ENCODE assay signal across 8 cellular contexts in the genomic region with DNA sequence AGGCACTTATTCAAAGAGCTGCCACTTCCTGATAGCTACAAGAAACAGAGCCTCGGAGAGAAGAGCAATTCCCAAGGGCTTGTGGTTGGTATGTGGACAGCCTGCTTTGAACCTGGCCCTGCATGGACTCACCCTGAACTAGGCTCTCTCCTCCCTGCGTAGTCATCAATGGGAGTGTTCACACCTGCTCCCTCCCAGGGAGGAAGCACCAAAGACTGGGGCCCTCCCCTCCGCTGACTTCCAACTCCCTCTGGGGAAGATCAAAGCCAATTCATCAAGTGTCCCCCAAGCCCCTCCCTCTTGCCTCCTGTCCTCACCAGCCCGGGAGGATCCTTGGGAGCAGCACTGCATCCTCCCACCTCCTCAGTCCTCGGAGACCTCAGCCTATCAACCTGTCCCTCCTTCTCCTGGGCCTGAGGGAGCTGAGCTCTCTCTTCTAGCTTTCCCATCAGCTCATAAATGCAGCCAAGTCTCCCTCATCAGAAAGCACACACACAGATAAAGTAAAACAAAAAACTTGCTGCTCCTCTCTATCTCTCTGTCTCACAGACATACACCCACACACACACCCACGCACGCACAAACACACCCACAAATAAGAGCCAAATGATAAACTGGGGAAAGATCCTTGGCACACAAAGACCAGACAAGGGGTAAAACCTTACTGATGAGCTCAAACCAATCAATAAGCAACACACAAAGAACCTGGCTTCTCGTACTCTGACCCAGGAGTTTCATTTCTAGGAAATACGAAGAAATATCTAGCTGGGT. TPM values are rescaled to one million over a fixed set of nuclear protein-coding genes. Genes with fewer than 3 reads are reported as not detected.
A peak's percentile ranks its signal among the peaks of the same experiment; 100 is the strongest.
DNase-seq lines count a peak whose midpoint lies in the region; ATAC-seq, FAIRE-seq and TF ChIP-seq lines count a peak whose summit lies in the region.

No MANE protein-coding gene starts in this region.

- H4K5ac ChIP-seq in IMR-90 (ENCODE audit: low read depth, low read length) (no peak overlapping the region), H1 (ENCODE audit: insufficient read length, low read depth, low read length) (no peak overlapping the region)

- 0 out of 2 replicates have a peak overlapping the region, but pooled peaks have one; percentile 20 for H2AK5ac ChIP-seq in IMR-90 (ENCODE audit: low read depth, low read length)
- H2AK5ac ChIP-seq in H1 (ENCODE audit: low read depth, low read length), result no peak overlapping the region

- TF ChIP-seq POLR2A in IMR-90 (IDR thresholded peaks at IDR 0.05; ENCODE audit: low read depth, low read length) (no peak), H1 (IDR thresholded peaks at IDR 0.05; ENCODE audit: control extremely low read depth in 1 of 2, low read depth in 2 of 2, low read length in 2 of 2) (no peak)

- H3K18ac ChIP-seq in IMR-90 (ENCODE audit: low read depth, low read length), result no peak overlapping the region
- H3K18ac ChIP-seq in H1 (ENCODE audit: extremely low read depth, low read length), result peak overlapping the region; percentile 68

- peak; percentile 82 for FAIRE-seq in H1 (lab: Jason Lieb, UNC)
- no peak for FAIRE-seq in HTR-8/SVneo (lab: Jason Lieb, UNC)

- H2BK120ac ChIP-seq in IMR-90 (ENCODE audit: low read depth, low read length) (no peak overlapping the region), H1 (replicated peaks; ENCODE audit: low read depth, low read length) (no peak overlapping the region)

- H2AFZ ChIP-seq in IMR-90 (replicated peaks; ENCODE audit: low read length, poor library complexity), result no peak overlapping the region
- no peak overlapping the region for H2AFZ ChIP-seq in H1 (ENCODE audit: low read length)

- peaks cover 16% of the 10 kb centered on the region for H3K23me2 ChIP-seq in H1 (ENCODE audit: low read depth, low read length)

- no peak for DNase-seq in IMR-90
- peak in 1 of 2 experiments; percentile 36 for DNase-seq in H1 (ENCODE audit: low read depth in 1 of 2, low spot score in 2 of 2)
- DNase-seq in HTR-8/SVneo (ENCODE audit: insufficient read length, low spot score), result no peak
- no peak for DNase-seq in NCI-H345 (lab: John Stamatoyannopoulos, UW)
- DNase-seq in activated naive CD4-positive, alpha-beta T cell treated with anti-CD3 and anti-CD28 coated beads, Interleukin-2, amount 50 U/mL, for 16 hours, result no peak

- no peak overlapping the region for H3K23ac ChIP-seq in IMR-90 (ENCODE audit: low read depth, low read length)
- no peak overlapping the region for H3K23ac ChIP-seq in H1 (ENCODE audit: insufficient read length)

- no peak overlapping the region for H4K91ac ChIP-seq in IMR-90 (ENCODE audit: insufficient read depth, low read depth, low read length)
- H4K91ac ChIP-seq in H1 (replicated peaks; ENCODE audit: insufficient read length, low read length), result no peak overlapping the region

- H2AK9ac ChIP-seq in IMR-90 (replicated peaks; ENCODE audit: low read depth, low read length, poor library complexity), result peak overlapping the region; percentile 23

- intact Hi-C loops in IMR-90 (cut with micrococcal nuclease), result no loop called here

- H4K20me1 ChIP-seq in IMR-90 (ENCODE audit: insufficient read depth, low read length) (peaks cover 44% of the 10 kb centered on the region), H1 (replicated peaks in 1 of 2; ENCODE audit: control insufficient read depth in 1 of 2, insufficient read depth in 2 of 2, low read length in 2 of 2) (peaks cover 0 to 2% of the 10 kb centered on the region in 2 experiments)

- 53% methylated on average over 5 of the region's 9 CpGs; no CpG with 5 or more reads in 1 of the 2 experiments for WGBS in IMR-90 (ENCODE audit: extremely low coverage in 2 of 2, insufficient read length in 1 of 2), 2 experiments
- 65% methylated on average over 9 of the region's 9 CpGs; no CpG with 5 or more reads in 1 of the 2 experiments for WGBS in H1 (ENCODE audit: extremely low coverage in 1 of 2, insufficient coverage in 1 of 2, insufficient read length in 1 of 2, insufficient replicate concordance in 2 of 2, low coverage in 1 of 2, low lambda C conversion rate in 2 of 2, missing lambda C conversion rate in 1 of 2), 2 experiments

- peak overlapping the region; percentile 97; the same call in 1 of the 2 replicates for H2BK12ac ChIP-seq in H1 (ENCODE audit: low read depth, low read length)

- H3K56ac ChIP-seq in IMR-90 (ENCODE audit: extremely low read depth, insufficient read depth, low read length), result no peak overlapping the region; the same call in 1 of the 2 replicates
- H3K56ac ChIP-seq in H1 (replicated peaks; ENCODE audit: insufficient read length, low read depth, low read length), result no peak overlapping the region

- H3K4me2 ChIP-seq in IMR-90 (ENCODE audit: low read depth, low read length), result no peak overlapping the region
- peak overlapping the region; percentile 21 to 32; a peak in 2 of 4 replicates for H3K4me2 ChIP-seq in H1 (ENCODE audit: insufficient read depth in 1 of 2, low read depth in 2 of 2, low read length in 2 of 2)

- TF ChIP-seq EP300 in H1 (IDR thresholded peaks at IDR 0.05; ENCODE audit: borderline replicate concordance in 1 of 2, low read depth in 2 of 2, low read length in 2 of 2), result no peak

- no peak overlapping the region for H2BK20ac ChIP-seq in IMR-90 (ENCODE audit: low read depth, low read length)
- peak overlapping the region; percentile 13; the same call in 1 of the 2 replicates for H2BK20ac ChIP-seq in H1 (ENCODE audit: low read length)

- H3K79me2 ChIP-seq in H1 (ENCODE audit: control insufficient read depth in 1 of 2, insufficient read depth in 2 of 2, low read length in 2 of 2), result no peaks in the 10 kb centered on the region; a peak in 1 of 4 replicates

- ATAC-seq in GM18907 (IDR thresholded peaks at IDR 0.05; ENCODE audit: unreplicated experiment) (peak; percentile 21), IMR-90 (ENCODE audit: low read depth) (no peak), HG03520 (IDR thresholded peaks at IDR 0.05; ENCODE audit: unreplicated experiment) (no peak)

- TF ChIP-seq CTCF in IMR-90 (conservative IDR thresholded peaks at IDR 0.05; ENCODE audit: low read depth, low read length) (no peak), H1 (IDR thresholded peaks at IDR 0.05; ENCODE audit: control extremely low read depth in 1 of 3, insufficient read depth in 1 of 3, low read depth in 1 of 3, low read length in 3 of 3) (no peak)

- POLR2A ChIA-PET in IMR-90 (lab: Charles Lee; ENCODE audit: unreplicated experiment) (no interaction called here), H1 (lab: Charles Lee; ENCODE audit: partially characterized antibody) (interaction anchor here (1.0 to 1.9 kb wide), 2 partner anchors 9 to 102 kb away, joined by 3 to 7 read pairs; partner anchors contain the start of gene POLDIP3)

- no peak overlapping the region for H3K9ac ChIP-seq in IMR-90 (ENCODE audit: low read depth, low read length)
- no peak overlapping the region for H3K9ac ChIP-seq in H1 (replicated peaks in 1 of 4; ENCODE audit: extremely low read depth in 1 of 4, low read depth in 3 of 4, low read length in 3 of 4)
- no peak overlapping the region for H3K9ac ChIP-seq in rectal smooth muscle tissue (ENCODE audit: low read length)

- H3K9me1 ChIP-seq in IMR-90 (ENCODE audit: insufficient read depth, low read length), result peaks cover 17% of the 10 kb centered on the region; the same call in 1 of the 2 replicates

- no peak overlapping the region for H2BK15ac ChIP-seq in IMR-90 (ENCODE audit: low read depth, low read length)
- H2BK15ac ChIP-seq in H1 (ENCODE audit: low read length), result 0 out of 2 replicates have a peak overlapping the region, but pooled peaks have one; percentile 90

- no peaks in the 10 kb centered on the region for H3K27me3 ChIP-seq in IMR-90 (ENCODE audit: control insufficient read depth, insufficient read depth, low read length)
- peaks cover 2 to 31% (median 26%) of the 10 kb centered on the region in 4 experiments for H3K27me3 ChIP-seq in H1 (replicated peaks in 1 of 4; ENCODE audit: control insufficient read depth in 3 of 4, extremely low read depth in 1 of 4, insufficient read depth in 3 of 4, low read length in 3 of 4)
- H3K27me3 ChIP-seq in rectal smooth muscle tissue (ENCODE audit: control insufficient read depth, insufficient read depth, low read length), result peaks cover 8% of the 10 kb centered on the region

- no peak overlapping the region for H3K14ac ChIP-seq in IMR-90 (replicated peaks; ENCODE audit: low read depth, low read length)
- H3K14ac ChIP-seq in H1 (ENCODE audit: insufficient read length), result no peak overlapping the region

- no peak for TF ChIP-seq RAD21 in IMR-90 (IDR thresholded peaks at IDR 0.05; ENCODE audit: low read length)
- TF ChIP-seq RAD21 in H1 (IDR thresholded peaks at IDR 0.05 in 1 of 2, conservative IDR thresholded peaks at IDR 0.05 in 1 of 2; ENCODE audit: low read depth in 2 of 2, low read length in 2 of 2), result no peak

- H3K79me1 ChIP-seq in IMR-90 (ENCODE audit: low read depth in 1 of 2, low read length in 2 of 2) (peaks cover 11 to 69% of the 10 kb centered on the region in 2 experiments; a peak in 3 of 4 replicates), H1 (ENCODE audit: low read depth, low read length) (no peaks in the 10 kb centered on the region; the same call in 1 of the 2 replicates)

- CTCF ChIA-PET in IMR-90 (lab: Yijun Ruan, JAX) (no interaction called here), H1 (lab: Charles Lee; ENCODE audit: partially characterized antibody) (interaction anchor here (0.6 to 1.9 kb wide), 9 partner anchors 9 to 155 kb away, joined by 3 to 7 read pairs (median 3); no protein-coding TSS in a partner anchor)

- no peak overlapping the region for H3K4ac ChIP-seq in IMR-90 (ENCODE audit: low read depth, low read length)
- peak overlapping the region; percentile 48 for H3K4ac ChIP-seq in H1 (replicated peaks; ENCODE audit: insufficient read length, low read depth, low read length)

- no peak overlapping the region for H3K27ac ChIP-seq in IMR-90 (ENCODE audit: insufficient read depth, low read length)
- no peak overlapping the region for H3K27ac ChIP-seq in H1 (ENCODE audit: low read depth, low read length)
- H3K27ac ChIP-seq in rectal smooth muscle tissue (ENCODE audit: low read depth, low read length), result peak overlapping the region; percentile 70

- H2BK5ac ChIP-seq in IMR-90 (ENCODE audit: low read depth, low read length, poor library complexity, severe bottlenecking), result no peak overlapping the region
- peak overlapping the region; percentile 27; the same call in 1 of the 2 replicates for H2BK5ac ChIP-seq in H1 (ENCODE audit: low read depth, low read length)

- no peaks in the 10 kb centered on the region for H3K9me3 ChIP-seq in IMR-90 (ENCODE audit: control insufficient read depth, insufficient read depth, low read length)
- no peaks in the 10 kb centered on the region for H3K9me3 ChIP-seq in H1 (ENCODE audit: insufficient read depth in 2 of 2, low read depth in 1 of 2, low read length in 1 of 2)

- H3K36me3 ChIP-seq in IMR-90 (ENCODE audit: control insufficient read depth, insufficient read depth, low read length), result peaks cover 2% of the 10 kb centered on the region; the same call in 1 of the 2 replicates
- H3K36me3 ChIP-seq in H1 (ENCODE audit: control insufficient read depth in 2 of 4, insufficient read depth in 4 of 4, low read length in 3 of 4), result no peaks in the 10 kb centered on the region
- no peaks in the 10 kb centered on the region for H3K36me3 ChIP-seq in rectal smooth muscle tissue (ENCODE audit: control insufficient read depth, insufficient read depth, low read length)

- no peak overlapping the region for H4K8ac ChIP-seq in IMR-90 (ENCODE audit: low read depth in 2 of 2, low read length in 2 of 2)
- no peak overlapping the region for H4K8ac ChIP-seq in H1 (ENCODE audit: extremely low read depth, insufficient read depth, low read length)

- in situ Hi-C loops in IMR-90 (cut with MboI; ENCODE audit: low sequenced_read_pairs), result no loop called here

- H3K4me3 ChIP-seq in IMR-90 (ENCODE audit: insufficient read depth, low read depth, low read length), result no peak overlapping the region
- H3K4me3 ChIP-seq in H1 (ENCODE audit: extremely low read depth in 1 of 4, insufficient read depth in 2 of 4, low read depth in 3 of 4, low read length in 4 of 4), result no peak overlapping the region
- H3K4me3 ChIP-seq in rectal smooth muscle tissue (ENCODE audit: low read length), result peak overlapping the region; percentile 38

- BruUV-seq in IMR-90 (replicated peaks; lab: Mats Ljungman, UMichigan), result no TSS peak

- H3K4me1 ChIP-seq in IMR-90 (ENCODE audit: control insufficient read depth, insufficient read depth, low read length), result peaks cover 13% of the 10 kb centered on the region
- H3K4me1 ChIP-seq in H1 (replicated peaks in 1 of 4; ENCODE audit: control insufficient read depth in 3 of 4, insufficient read depth in 4 of 4, low read length in 3 of 4), result peaks cover 7 to 17% (median 12%) of the 10 kb centered on the region in 4 experiments
- H3K4me1 ChIP-seq in rectal smooth muscle tissue (ENCODE audit: control insufficient read depth, insufficient read depth, low read length), result peaks cover 22% of the 10 kb centered on the region

- dilution Hi-C loops in IMR-90 (cut with HindIII; ENCODE audit: low sequenced_read_pairs, unreplicated experiment), result no loop called here

RNA-seq across cellular contexts. Expression of gene A4GALT, which starts 3.3 kb away (rescaled TPM):
- total RNA-seq in IMR-90 (2012; rRNA removed), result 1.6 and 1.9 TPM in 2 replicates
- polyA plus RNA-seq in IMR-90 (2012; rRNA removed) (6.1 and 6.3 TPM in 2 replicates), H1 (2011; rRNA removed) (7.2 and 13.1 TPM in 2 replicates)
- polyA plus RNA-seq in IMR-90 (2012; cell fraction: cytosol; rRNA removed), result 3.4 and 8.7 TPM in 2 replicates
- polyA plus RNA-seq in IMR-90 (2012; cell fraction: nucleus; rRNA removed; ENCODE audit: low replicate concordance), result 3.6 and 6.1 TPM in 2 replicates
- total RNA-seq in H1 (2021; fragmentation: NEBNext Ultra II Directional; extraction: Animal tissue kit (Norgen Biotek cat#: 25700)), result 13.8 and 13.9 TPM in 2 replicates
- polyA plus RNA-seq in H1 (2011; cell fraction: cytosol; rRNA removed), result 9.2 TPM
- 11.9 TPM for polyA plus RNA-seq in H1 (2011; cell fraction: nucleus; rRNA removed)
- polyA plus RNA-seq in H1 (2012, experiment 1 of 2), result 6.9 to 12.0 TPM (median 8.7 TPM) in 4 replicates
- 7.6 TPM for polyA plus RNA-seq in H1 (2012, experiment 2 of 2)
- 10.5 TPM for polyA plus RNA-seq in H1 (2013, experiment 1 of 2)
- polyA plus RNA-seq in H1 (2013, experiment 2 of 2), result 11.0 TPM
- polyA minus RNA-seq in H1 (2011; rRNA and poly(A)+ RNA removed), result 3.9 and 7.0 TPM in 2 replicates
- 9.8 TPM for polyA minus RNA-seq in H1 (2011; cell fraction: cytosol; rRNA and poly(A)+ RNA removed)
- 9.6 TPM for polyA minus RNA-seq in H1 (2011; cell fraction: nucleus; rRNA and poly(A)+ RNA removed)
